Comparison of ENCODE assay signal across 1 cellular context in the genomic region with DNA sequence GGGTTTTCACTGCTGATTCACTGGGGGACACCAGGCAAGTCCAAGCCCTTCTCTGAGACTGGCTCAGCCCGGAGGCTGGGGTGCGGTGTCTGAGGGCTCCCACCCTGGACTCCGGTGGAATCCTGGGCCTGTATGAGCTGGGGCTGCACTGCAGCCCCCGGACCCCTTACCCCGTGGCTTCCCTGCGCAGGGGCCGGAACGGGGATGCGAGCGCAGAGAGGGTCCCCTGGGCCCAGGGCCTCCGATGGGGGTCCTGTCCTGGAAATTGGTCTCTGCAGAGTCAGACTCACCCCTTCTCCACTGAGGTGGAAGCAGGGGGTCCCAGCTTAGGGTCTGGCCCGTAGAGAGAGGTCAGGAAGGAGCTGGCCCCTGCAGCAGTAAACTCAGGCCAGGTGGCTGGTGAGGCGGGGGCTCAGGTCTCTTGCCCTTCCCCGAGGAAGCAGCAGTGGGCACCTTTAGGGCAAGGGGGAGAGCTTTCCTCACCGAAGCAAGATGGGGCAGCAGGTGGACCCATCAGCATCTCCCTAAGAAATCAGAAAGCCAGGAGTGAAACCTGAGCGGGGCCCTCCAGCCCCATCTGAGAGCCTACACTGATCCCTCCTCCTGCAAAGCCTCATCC.
TF ChIP-seq lines count a peak whose summit lies in the region.

No MANE protein-coding gene starts in this region.

TF ChIP-seq in GM23338, 12 proteins besides CTCF, POLR2A, EP300 and RAD21:
- TF ChIP-seq, protein P1, sequence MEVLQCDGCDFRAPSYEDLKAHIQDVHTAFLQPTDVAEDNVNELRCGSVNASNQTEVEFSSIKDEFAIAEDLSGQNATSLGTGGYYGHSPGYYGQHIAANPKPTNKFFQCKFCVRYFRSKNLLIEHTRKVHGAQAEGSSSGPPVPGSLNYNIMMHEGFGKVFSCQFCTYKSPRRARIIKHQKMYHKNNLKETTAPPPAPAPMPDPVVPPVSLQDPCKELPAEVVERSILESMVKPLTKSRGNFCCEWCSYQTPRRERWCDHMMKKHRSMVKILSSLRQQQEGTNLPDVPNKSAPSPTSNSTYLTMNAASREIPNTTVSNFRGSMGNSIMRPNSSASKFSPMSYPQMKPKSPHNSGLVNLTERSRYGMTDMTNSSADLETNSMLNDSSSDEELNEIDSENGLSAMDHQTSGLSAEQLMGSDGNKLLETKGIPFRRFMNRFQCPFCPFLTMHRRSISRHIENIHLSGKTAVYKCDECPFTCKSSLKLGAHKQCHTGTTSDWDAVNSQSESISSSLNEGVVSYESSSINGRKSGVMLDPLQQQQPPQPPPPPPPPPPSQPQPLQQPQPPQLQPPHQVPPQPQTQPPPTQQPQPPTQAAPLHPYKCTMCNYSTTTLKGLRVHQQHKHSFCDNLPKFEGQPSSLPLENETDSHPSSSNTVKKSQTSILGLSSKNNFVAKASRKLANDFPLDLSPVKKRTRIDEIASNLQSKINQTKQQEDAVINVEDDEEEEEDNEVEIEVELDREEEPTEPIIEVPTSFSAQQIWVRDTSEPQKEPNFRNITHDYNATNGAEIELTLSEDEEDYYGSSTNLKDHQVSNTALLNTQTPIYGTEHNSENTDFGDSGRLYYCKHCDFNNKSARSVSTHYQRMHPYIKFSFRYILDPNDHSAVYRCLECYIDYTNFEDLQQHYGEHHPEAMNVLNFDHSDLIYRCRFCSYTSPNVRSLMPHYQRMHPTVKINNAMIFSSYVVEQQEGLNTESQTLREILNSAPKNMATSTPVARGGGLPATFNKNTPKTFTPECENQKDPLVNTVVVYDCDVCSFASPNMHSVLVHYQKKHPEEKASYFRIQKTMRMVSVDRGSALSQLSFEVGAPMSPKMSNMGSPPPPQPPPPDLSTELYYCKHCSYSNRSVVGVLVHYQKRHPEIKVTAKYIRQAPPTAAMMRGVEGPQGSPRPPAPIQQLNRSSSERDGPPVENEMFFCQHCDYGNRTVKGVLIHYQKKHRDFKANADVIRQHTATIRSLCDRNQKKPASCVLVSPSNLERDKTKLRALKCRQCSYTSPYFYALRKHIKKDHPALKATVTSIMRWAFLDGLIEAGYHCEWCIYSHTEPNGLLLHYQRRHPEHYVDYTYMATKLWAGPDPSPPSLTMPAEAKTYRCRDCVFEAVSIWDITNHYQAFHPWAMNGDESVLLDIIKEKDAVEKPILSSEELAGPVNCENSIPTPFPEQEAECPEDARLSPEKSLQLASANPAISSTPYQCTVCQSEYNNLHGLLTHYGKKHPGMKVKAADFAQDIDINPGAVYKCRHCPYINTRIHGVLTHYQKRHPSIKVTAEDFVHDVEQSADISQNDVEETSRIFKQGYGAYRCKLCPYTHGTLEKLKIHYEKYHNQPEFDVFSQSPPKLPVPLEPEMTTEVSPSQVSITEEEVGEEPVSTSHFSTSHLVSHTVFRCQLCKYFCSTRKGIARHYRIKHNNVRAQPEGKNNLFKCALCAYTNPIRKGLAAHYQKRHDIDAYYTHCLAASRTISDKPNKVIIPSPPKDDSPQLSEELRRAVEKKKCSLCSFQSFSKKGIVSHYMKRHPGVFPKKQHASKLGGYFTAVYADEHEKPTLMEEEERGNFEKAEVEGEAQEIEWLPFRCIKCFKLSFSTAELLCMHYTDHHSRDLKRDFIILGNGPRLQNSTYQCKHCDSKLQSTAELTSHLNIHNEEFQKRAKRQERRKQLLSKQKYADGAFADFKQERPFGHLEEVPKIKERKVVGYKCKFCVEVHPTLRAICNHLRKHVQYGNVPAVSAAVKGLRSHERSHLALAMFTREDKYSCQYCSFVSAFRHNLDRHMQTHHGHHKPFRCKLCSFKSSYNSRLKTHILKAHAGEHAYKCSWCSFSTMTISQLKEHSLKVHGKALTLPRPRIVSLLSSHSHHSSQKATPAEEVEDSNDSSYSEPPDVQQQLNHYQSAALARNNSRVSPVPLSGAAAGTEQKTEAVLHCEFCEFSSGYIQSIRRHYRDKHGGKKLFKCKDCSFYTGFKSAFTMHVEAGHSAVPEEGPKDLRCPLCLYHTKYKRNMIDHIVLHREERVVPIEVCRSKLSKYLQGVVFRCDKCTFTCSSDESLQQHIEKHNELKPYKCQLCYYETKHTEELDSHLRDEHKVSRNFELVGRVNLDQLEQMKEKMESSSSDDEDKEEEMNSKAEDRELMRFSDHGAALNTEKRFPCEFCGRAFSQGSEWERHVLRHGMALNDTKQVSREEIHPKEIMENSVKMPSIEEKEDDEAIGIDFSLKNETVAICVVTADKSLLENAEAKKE (CRISPR knock-in tag; IDR thresholded peaks at IDR 0.05): no peak
- TF ChIP-seq ZNF331 (CRISPR knock-in tag; IDR thresholded peaks at IDR 0.05; ENCODE audit: low read depth) (no peak), EZH2 (IDR thresholded peaks at IDR 0.05; ENCODE audit: low read depth, unreplicated experiment) (no peak), CREB1 (CRISPR knock-in tag; IDR thresholded peaks at IDR 0.05; ENCODE audit: low read depth) (no peak), ZNF114 (CRISPR knock-in tag; IDR thresholded peaks at IDR 0.05) (no peak), STAT1 (IDR thresholded peaks at IDR 0.05; ENCODE audit: unreplicated experiment) (no peak), EZH2phosphoT487 (IDR thresholded peaks at IDR 0.05; ENCODE audit: unreplicated experiment) (no peak)
- TF ChIP-seq, protein P2, sequence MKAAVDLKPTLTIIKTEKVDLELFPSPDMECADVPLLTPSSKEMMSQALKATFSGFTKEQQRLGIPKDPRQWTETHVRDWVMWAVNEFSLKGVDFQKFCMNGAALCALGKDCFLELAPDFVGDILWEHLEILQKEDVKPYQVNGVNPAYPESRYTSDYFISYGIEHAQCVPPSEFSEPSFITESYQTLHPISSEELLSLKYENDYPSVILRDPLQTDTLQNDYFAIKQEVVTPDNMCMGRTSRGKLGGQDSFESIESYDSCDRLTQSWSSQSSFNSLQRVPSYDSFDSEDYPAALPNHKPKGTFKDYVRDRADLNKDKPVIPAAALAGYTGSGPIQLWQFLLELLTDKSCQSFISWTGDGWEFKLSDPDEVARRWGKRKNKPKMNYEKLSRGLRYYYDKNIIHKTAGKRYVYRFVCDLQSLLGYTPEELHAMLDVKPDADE (IDR thresholded peaks at IDR 0.05): no peak
- TF ChIP-seq, protein P3, sequence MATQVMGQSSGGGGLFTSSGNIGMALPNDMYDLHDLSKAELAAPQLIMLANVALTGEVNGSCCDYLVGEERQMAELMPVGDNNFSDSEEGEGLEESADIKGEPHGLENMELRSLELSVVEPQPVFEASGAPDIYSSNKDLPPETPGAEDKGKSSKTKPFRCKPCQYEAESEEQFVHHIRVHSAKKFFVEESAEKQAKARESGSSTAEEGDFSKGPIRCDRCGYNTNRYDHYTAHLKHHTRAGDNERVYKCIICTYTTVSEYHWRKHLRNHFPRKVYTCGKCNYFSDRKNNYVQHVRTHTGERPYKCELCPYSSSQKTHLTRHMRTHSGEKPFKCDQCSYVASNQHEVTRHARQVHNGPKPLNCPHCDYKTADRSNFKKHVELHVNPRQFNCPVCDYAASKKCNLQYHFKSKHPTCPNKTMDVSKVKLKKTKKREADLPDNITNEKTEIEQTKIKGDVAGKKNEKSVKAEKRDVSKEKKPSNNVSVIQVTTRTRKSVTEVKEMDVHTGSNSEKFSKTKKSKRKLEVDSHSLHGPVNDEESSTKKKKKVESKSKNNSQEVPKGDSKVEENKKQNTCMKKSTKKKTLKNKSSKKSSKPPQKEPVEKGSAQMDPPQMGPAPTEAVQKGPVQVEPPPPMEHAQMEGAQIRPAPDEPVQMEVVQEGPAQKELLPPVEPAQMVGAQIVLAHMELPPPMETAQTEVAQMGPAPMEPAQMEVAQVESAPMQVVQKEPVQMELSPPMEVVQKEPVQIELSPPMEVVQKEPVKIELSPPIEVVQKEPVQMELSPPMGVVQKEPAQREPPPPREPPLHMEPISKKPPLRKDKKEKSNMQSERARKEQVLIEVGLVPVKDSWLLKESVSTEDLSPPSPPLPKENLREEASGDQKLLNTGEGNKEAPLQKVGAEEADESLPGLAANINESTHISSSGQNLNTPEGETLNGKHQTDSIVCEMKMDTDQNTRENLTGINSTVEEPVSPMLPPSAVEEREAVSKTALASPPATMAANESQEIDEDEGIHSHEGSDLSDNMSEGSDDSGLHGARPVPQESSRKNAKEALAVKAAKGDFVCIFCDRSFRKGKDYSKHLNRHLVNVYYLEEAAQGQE (IDR thresholded peaks at IDR 0.05; ENCODE audit: unreplicated experiment): no peak
TF ChIP-seq in GM23338: peak in this region for 0.
